ENCODE assay signal across 8 cellular contexts in the genomic region with DNA sequence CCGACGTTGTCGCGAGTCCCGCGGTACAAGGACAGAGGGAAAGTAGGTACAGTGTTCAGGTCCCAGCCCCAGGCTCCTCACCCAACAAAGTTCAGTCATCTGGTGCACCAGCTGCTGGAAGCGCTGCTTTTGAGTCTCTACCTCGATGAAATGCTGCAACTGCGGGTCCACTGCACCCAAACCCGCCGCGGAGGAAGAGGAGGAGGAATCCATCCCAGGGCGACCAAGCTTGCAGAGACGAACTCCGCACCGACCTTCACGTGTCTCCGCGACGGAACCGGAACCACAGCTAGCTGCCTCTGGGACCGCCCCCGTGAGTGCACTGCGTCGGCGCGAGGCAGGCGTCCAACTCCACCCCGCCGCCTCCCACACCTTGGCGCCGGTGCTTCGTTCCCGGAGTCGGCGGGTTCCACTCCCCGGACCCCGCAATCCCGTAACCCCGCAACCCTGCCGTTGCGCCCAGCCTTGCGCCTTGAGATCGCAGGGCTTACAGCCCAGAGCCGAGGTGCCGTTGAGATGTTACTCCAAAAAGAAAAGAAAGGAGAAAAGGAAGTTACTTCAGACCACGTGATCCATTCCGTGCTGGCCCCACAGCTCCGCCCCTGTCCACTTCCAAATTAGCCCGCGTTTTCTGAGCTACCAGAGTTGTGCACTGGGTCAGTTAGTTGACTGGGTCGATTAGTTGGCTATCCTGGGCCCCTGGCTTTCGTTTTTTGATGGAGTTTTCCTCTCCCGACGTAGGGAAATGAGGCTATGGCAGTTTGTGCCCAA. TPM values are rescaled to one million over a fixed set of nuclear protein-coding genes. Genes with fewer than 3 reads are reported as not detected.
DNase-seq lines count a peak whose midpoint lies in the region; ATAC-seq, FAIRE-seq and TF ChIP-seq lines count a peak whose summit lies in the region.

TIMM8A (minus strand) TSS at position 291 of the 771 bp plus-strand sequence; CDS start at position 213, 78 bp downstream.

- H3K36me3 ChIP-seq in HUES6 (ENCODE audit: control insufficient read depth, insufficient read depth, low read length), result peaks cover 25% of the 10 kb centered on the region
- H3K36me3 ChIP-seq in OCI-LY7 (ENCODE audit: insufficient read depth, low read length), result peaks cover 77% of the 10 kb centered on the region
- no peaks in the 10 kb centered on the region for H3K36me3 ChIP-seq in mucosa of rectum (ENCODE audit: control insufficient read depth in 2 of 2, insufficient read depth in 2 of 2, low read length in 2 of 2)

- peak within 1 kb of the TSS; percentile 89 for H3K4me3 ChIP-seq in HUES6 (ENCODE audit: low read depth, low read length)
- peak within 1 kb of the TSS; percentile 99 for H3K4me3 ChIP-seq in OCI-LY7 (ENCODE audit: low read depth, low read length, poor library complexity, severe bottlenecking)
- H3K4me3 ChIP-seq in mucosa of rectum (ENCODE audit: low read length in 2 of 2), result peak within 1 kb of the TSS; percentile 81 to 87

- no peaks in the 10 kb centered on the region for H3K27me3 ChIP-seq in HUES6 (ENCODE audit: control insufficient read depth, insufficient read depth, low read length)
- no peaks in the 10 kb centered on the region for H3K27me3 ChIP-seq in mucosa of rectum (ENCODE audit: control insufficient read depth in 2 of 2, insufficient read depth in 2 of 2, low read length in 2 of 2)

- BruUV-seq in OCI-LY7 (replicated peaks; lab: Mats Ljungman, UMichigan), result TSS peak; percentile 85

- H3K79me2 ChIP-seq in OCI-LY7 (ENCODE audit: insufficient read depth, low read depth, low read length), result peaks cover 46% of the 10 kb centered on the region

- intact Hi-C loops in OCI-LY7 (cut with micrococcal nuclease; ENCODE audit: unreplicated experiment), result loop anchor here (2.0 to 5.0 kb wide), 2 partner anchors 42 to 59 kb away; partner anchors contain the start of genes GLA, HNRNPH2 and RPL36A

- H3K4me1 ChIP-seq in HUES6 (ENCODE audit: control insufficient read depth, insufficient read depth, low read length), result peaks cover 9% of the 10 kb centered on the region
- peaks cover 24% of the 10 kb centered on the region for H3K4me1 ChIP-seq in OCI-LY7 (ENCODE audit: insufficient read depth, low read length, poor library complexity, severe bottlenecking)
- no peaks in the 10 kb centered on the region for H3K4me1 ChIP-seq in mucosa of rectum (ENCODE audit: control insufficient read depth in 2 of 2, insufficient read depth in 2 of 2, low read length in 2 of 2)

- no peak for TF ChIP-seq CTCF in D721Med (IDR thresholded peaks at IDR 0.05; ENCODE audit: insufficient read depth, missing control alignments)
- no peak for TF ChIP-seq CTCF in OCI-LY7 (conservative IDR thresholded peaks at IDR 0.05; ENCODE audit: low read length)

- CTCF ChIA-PET in OCI-LY7 (lab: Charles Lee; ENCODE audit: unreplicated experiment), result no interaction called here

- DNase-seq in D721Med (ENCODE audit: insufficient read length, low spot score) (peak; percentile 59), OCI-LY7 (ENCODE audit: low spot score) (peak; percentile 84), activated T-cell treated with anti-CD3 and anti-CD28 coated beads for 24 hours (ENCODE audit: low read depth) (peak; percentile 70), epithelial cell of prostate (ENCODE audit: low read depth, low spot score) (no peak)
- peak; percentile 82 for DNase-seq in stimulated activated CD8-positive, alpha-beta memory T cell treated with anti-CD3 and anti-CD28 coated beads, Interleukin-4, amount 100 ng/mL, for 48 hours

- H2AFZ ChIP-seq in OCI-LY7 (ENCODE audit: low read length), result peak within 1 kb of the TSS; percentile 70; the same call in 1 of the 2 replicates

- ATAC-seq in GM21447 (IDR thresholded peaks at IDR 0.05; ENCODE audit: unreplicated experiment), result peak; percentile 97

- H3K4me2 ChIP-seq in OCI-LY7 (ENCODE audit: low read length), result peak within 1 kb of the TSS; percentile 75

- peaks cover 8% of the 10 kb centered on the region; the same call in 1 of the 2 replicates for H4K20me1 ChIP-seq in OCI-LY7 (ENCODE audit: insufficient read depth, low read length)

- H3K9me2 ChIP-seq in OCI-LY7 (ENCODE audit: insufficient read depth, low read length), result no peaks in the 10 kb centered on the region

- peak within 1 kb of the TSS; percentile 93 for H3K9ac ChIP-seq in HUES6 (ENCODE audit: low read length)
- H3K9ac ChIP-seq in mucosa of rectum (ENCODE audit: low read depth in 1 of 2, low read length in 2 of 2), result peak within 1 kb of the TSS; percentile 74 to 75

- FAIRE-seq in D721Med (lab: Jason Lieb, UNC), result no peak

- H3K9me3 ChIP-seq in HUES6 (ENCODE audit: control insufficient read depth, insufficient read depth, low read depth, low read length) (no peaks in the 10 kb centered on the region), OCI-LY7 (ENCODE audit: low read length) (no peaks in the 10 kb centered on the region), mucosa of rectum (ENCODE audit: control insufficient read depth in 2 of 2, low read length in 2 of 2) (no peaks in the 10 kb centered on the region)

- H3K27ac ChIP-seq in HUES6 (ENCODE audit: low read depth, low read length) (peak within 1 kb of the TSS; percentile 87), OCI-LY7 (ENCODE audit: low read depth, low read length, poor library complexity, severe bottlenecking) (peak within 1 kb of the TSS; percentile 59), epithelial cell of prostate (peak within 1 kb of the TSS; percentile 73), mucosa of rectum (ENCODE audit: low read depth in 2 of 2, low read length in 2 of 2) (peak within 1 kb of the TSS; percentile 84 to 87)

- POLR2A ChIA-PET in OCI-LY7 (lab: Charles Lee), result interaction anchor here (0.6 to 3.2 kb wide), 9 partner anchors 9 to 454 kb away, joined by 3 to 15 read pairs (median 6); partner anchors contain the start of genes BTK and RPL36A

RNA-seq across cellular contexts. Expression of gene TIMM8A, which starts in this region (rescaled TPM):
- total RNA-seq in OCI-LY7 (2014; rRNA removed; shearing (Covaris generic)), result 11.0 and 14.9 TPM in 2 replicates
- total RNA-seq in OCI-LY7 (2022), result 29.3 and 33.5 TPM in 2 replicates
